In the genomic region with DNA sequence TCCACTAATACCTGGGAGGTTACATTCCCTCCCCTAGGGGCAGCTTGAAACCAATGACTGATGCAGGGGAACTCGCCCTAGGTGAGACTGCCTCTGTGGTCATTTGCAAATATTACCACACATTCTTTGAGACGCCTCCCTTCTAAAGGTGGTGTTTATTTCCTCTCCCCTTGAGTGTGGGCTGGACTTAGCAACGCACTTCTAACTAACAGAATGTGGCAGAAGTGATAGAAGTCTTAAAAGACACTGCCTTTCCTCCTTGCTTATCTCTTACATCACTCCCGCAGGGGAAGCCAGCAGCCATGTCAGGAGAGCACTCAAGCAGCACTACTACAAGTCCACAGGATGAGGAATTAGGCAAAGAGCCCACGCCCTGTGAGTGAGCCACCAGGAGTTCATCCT, we compare ENCODE assay signal across 15 cellular contexts. TPM values are rescaled to one million over a fixed set of nuclear protein-coding genes. Genes with fewer than 3 reads are reported as not detected.
A peak's percentile ranks its signal among the peaks of the same experiment; 100 is the strongest.
DNase-seq lines count a peak whose midpoint lies in the region; ATAC-seq lines count a peak whose summit lies in the region.
"Had no signal": no experiment of that assay in that cellular context is flagged by ENCODE, and none has a peak within 500 bp of the region (broad histone marks: within the 10 kb centered on the region; RNA-seq: fewer than 3 reads in every experiment).

No MANE protein-coding gene starts in this region.

- 92% methylated on average over 5 of the region's 5 CpGs for WGBS in thymus

- no peaks in the 10 kb centered on the region for H3K9me3 Mint-ChIP-seq in activated naive CD4-positive, alpha-beta T cell treated with anti-CD3 and anti-CD28 coated beads, Interleukin-2, amount 50 U/mL, for 24 hours
- H3K9me3 Mint-ChIP-seq in T-helper 2 cell treated with Interferon-gamma antibody and Interleukin-4, amounts not matched to agents 5 μg/mL and 100 μg/mL, for 36 hours: peaks cover 4% of the 10 kb centered on the region
- H3K9me3 Mint-ChIP-seq in effector memory CD8-positive, alpha-beta T cell: no peaks in the 10 kb centered on the region
- H3K9me3 Mint-ChIP-seq: activated CD4-positive, alpha-beta T cell treated with anti-CD3 and anti-CD28 coated beads, Interleukin-2, amount 10 ng/mL, durations not matched to agents 7 days and 5 days had no signal

- H3K27me3 ChIP-seq in thymus (ENCODE audit: control insufficient read depth, insufficient read depth): no peaks in the 10 kb centered on the region
- H3K27me3 ChIP-seq: MG63 had no signal

- peaks cover 4% of the 10 kb centered on the region for H3K4me1 ChIP-seq in thymus (ENCODE audit: control insufficient read depth, insufficient read depth, low read length)
- H3K4me1 ChIP-seq: prostate gland had no signal

- H3K4me3 Mint-ChIP-seq in activated naive CD4-positive, alpha-beta T cell treated with anti-CD3 and anti-CD28 coated beads, Interleukin-2, amount 50 U/mL, for 24 hours: no peak overlapping the region
- H3K4me3 Mint-ChIP-seq in T-helper 2 cell treated with Interferon-gamma antibody and Interleukin-4, amounts not matched to agents 5 μg/mL and 100 μg/mL, for 36 hours: no peak overlapping the region
- peak overlapping the region; percentile 27 to 33 for H3K4me3 Mint-ChIP-seq in effector memory CD8-positive, alpha-beta T cell
- H3K4me3 Mint-ChIP-seq: activated CD4-positive, alpha-beta T cell treated with anti-CD3 and anti-CD28 coated beads, Interleukin-2, amount 10 ng/mL, durations not matched to agents 7 days and 5 days had no signal

- no peak for DNase-seq in activated naive CD4-positive, alpha-beta T cell (lab: John Stamatoyannopoulos, UW)
- DNase-seq in T-helper 2 cell treated with Interferon-gamma antibody and Interleukin-4, amounts not matched to agents 5 μg/mL and 100 μg/mL, for 36 hours (ENCODE audit: low spot score): no peak
- DNase-seq in effector memory CD8-positive, alpha-beta T cell: no peak
- no peak for DNase-seq in NCI-H82 treated with DMSO at 0.1 percent for 48 hours (lab: John Stamatoyannopoulos, UW; ENCODE audit: unreplicated experiment)
- DNase-seq: activated CD4-positive, alpha-beta T cell treated with anti-CD3 and anti-CD28 coated beads, Interleukin-2, amount 10 ng/mL, durations not matched to agents 7 days and 5 days; caudate nucleus; kidney glomerular epithelial cell; MG63; stimulated activated CD4-positive, alpha-beta T cell treated with anti-CD3 and anti-CD28 coated beads, Interleukin-15, amount 100 ng/mL, for 24 hours had no signal

- H3K9me3 ChIP-seq in thymus (ENCODE audit: control insufficient read depth): no peaks in the 10 kb centered on the region
- H3K9me3 ChIP-seq: MG63, prostate gland had no signal

- no peak overlapping the region for H3K4me3 ChIP-seq in thymus (ENCODE audit: low read length)
- H3K4me3 ChIP-seq: MG63, prostate gland, SK-N-MC had no signal

- H3K36me3 ChIP-seq in thymus (ENCODE audit: control insufficient read depth, insufficient read depth): peaks cover 89% of the 10 kb centered on the region
- H3K36me3 ChIP-seq: MG63, prostate gland had no signal

- peaks cover 21% of the 10 kb centered on the region for H3K36me3 Mint-ChIP-seq in activated naive CD4-positive, alpha-beta T cell treated with anti-CD3 and anti-CD28 coated beads, Interleukin-2, amount 50 U/mL, for 24 hours
- peaks cover 87% of the 10 kb centered on the region for H3K36me3 Mint-ChIP-seq in T-helper 2 cell treated with Interferon-gamma antibody and Interleukin-4, amounts not matched to agents 5 μg/mL and 100 μg/mL, for 36 hours (ENCODE audit: low read depth)
- H3K36me3 Mint-ChIP-seq in effector memory CD8-positive, alpha-beta T cell (ENCODE audit: insufficient read depth): peaks cover 99% of the 10 kb centered on the region

- H3K27ac Mint-ChIP-seq in activated naive CD4-positive, alpha-beta T cell treated with anti-CD3 and anti-CD28 coated beads, Interleukin-2, amount 50 U/mL, for 24 hours: peak overlapping the region; percentile 86
- peak overlapping the region; percentile 65 for H3K27ac Mint-ChIP-seq in T-helper 2 cell treated with Interferon-gamma antibody and Interleukin-4, amounts not matched to agents 5 μg/mL and 100 μg/mL, for 36 hours
- peak overlapping the region; percentile 88 to 99 for H3K27ac Mint-ChIP-seq in effector memory CD8-positive, alpha-beta T cell

- ATAC-seq in effector memory CD8-positive, alpha-beta T cell (replicated peaks): peak; percentile 60
- ATAC-seq in GM21367 (IDR thresholded peaks at IDR 0.05; ENCODE audit: unreplicated experiment) (no peak), HG02588 (IDR thresholded peaks at IDR 0.05; ENCODE audit: unreplicated experiment) (no peak)

- H3K27ac ChIP-seq in thymus (ENCODE audit: low read depth): peak overlapping the region; percentile 21
- H3K27ac ChIP-seq: prostate gland, SK-N-MC had no signal

- no peaks in the 10 kb centered on the region for H3K27me3 Mint-ChIP-seq in activated naive CD4-positive, alpha-beta T cell treated with anti-CD3 and anti-CD28 coated beads, Interleukin-2, amount 50 U/mL, for 24 hours
- H3K27me3 Mint-ChIP-seq in T-helper 2 cell treated with Interferon-gamma antibody and Interleukin-4, amounts not matched to agents 5 μg/mL and 100 μg/mL, for 36 hours (ENCODE audit: low read depth): no peaks in the 10 kb centered on the region
- no peaks in the 10 kb centered on the region for H3K27me3 Mint-ChIP-seq in effector memory CD8-positive, alpha-beta T cell
- H3K27me3 Mint-ChIP-seq: activated CD4-positive, alpha-beta T cell treated with anti-CD3 and anti-CD28 coated beads, Interleukin-2, amount 10 ng/mL, durations not matched to agents 7 days and 5 days had no signal

- H3K4me1 Mint-ChIP-seq in activated naive CD4-positive, alpha-beta T cell treated with anti-CD3 and anti-CD28 coated beads, Interleukin-2, amount 50 U/mL, for 24 hours: peaks cover 53% of the 10 kb centered on the region
- H3K4me1 Mint-ChIP-seq in T-helper 2 cell treated with Interferon-gamma antibody and Interleukin-4, amounts not matched to agents 5 μg/mL and 100 μg/mL, for 36 hours (ENCODE audit: low read depth): peaks cover 52% of the 10 kb centered on the region
- H3K4me1 Mint-ChIP-seq in effector memory CD8-positive, alpha-beta T cell (ENCODE audit: low read depth in 2 of 2): peaks cover 50 to 56% of the 10 kb centered on the region in 2 donors

RNA-seq across cellular contexts. Expression of a gene that starts 14.7 kb away (rescaled TPM):
- polyA plus RNA-seq in thymus: 0.27 TPM

RNA-seq across cellular contexts. Expression of a gene that starts 19.5 kb away (rescaled TPM):
- polyA plus RNA-seq in thymus: 364 TPM

Comparison
In these comparisons a context has a peak if more than half of its experiments do, and no peak if none do; other contexts are left out.
1. H3K4me3 Mint-ChIP-seq: peak in effector memory CD8-positive, alpha-beta T cell (2 of 2); none in activated naive CD4-positive, alpha-beta T cell treated with anti-CD3 and anti-CD28 coated beads, Interleukin-2, amount 50 U/mL, for 24 hours (single experiment) and T-helper 2 cell treated with Interferon-gamma antibody and Interleukin-4, amounts not matched to agents 5 μg/mL and 100 μg/mL, for 36 hours (single experiment).
2. Peak in every context shown above with its lines, with median percentiles within 50 percentile points of each other: H3K27ac Mint-ChIP-seq.